32 cellular contexts compared by ENCODE assay signal in the genomic region with DNA sequence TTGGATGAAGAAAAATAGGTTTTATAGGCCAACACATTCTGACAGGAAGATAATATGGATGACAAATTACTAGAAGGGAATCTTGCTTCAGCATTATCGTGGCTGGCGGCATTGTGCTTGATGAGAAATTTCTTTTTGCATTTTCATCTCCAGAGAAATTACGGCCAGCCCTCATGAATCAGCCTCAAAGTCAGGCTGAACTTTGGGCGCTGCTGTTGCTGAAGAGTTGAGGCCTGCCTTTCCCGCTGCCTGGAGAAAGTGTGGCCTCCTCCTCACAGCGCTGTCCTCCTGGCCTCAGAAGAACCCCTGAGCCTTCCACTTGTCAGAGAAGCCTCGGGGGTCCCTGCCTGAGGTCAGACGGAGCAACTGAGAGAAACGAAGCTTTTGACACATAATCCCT.
"Had no signal": no experiment of that assay in that cellular context is flagged by ENCODE, and none has a peak within 500 bp of the region (broad histone marks: within the 10 kb centered on the region; RNA-seq: fewer than 3 reads in every experiment).

No MANE protein-coding gene starts in this region.

- H3K4me3 ChIP-seq: PC-9, SJCRH30, SK-N-MC had no signal

- H3K9me3 ChIP-seq: SJCRH30 had no signal

- H3K4me1 ChIP-seq: SJCRH30 had no signal

- H3K9ac ChIP-seq: KMS-11 had no signal

- H3K36me3 ChIP-seq: SJCRH30 had no signal

- H3K27ac ChIP-seq: KMS-11, PC-9, RWPE1, SJCRH30, SK-N-MC had no signal

- FAIRE-seq: RCC 7860 had no signal

- H3K4me2 ChIP-seq: KMS-11, PC-9 had no signal

- ATAC-seq: Panc1, Right ventricle myocardium inferior, SK-N-SH treated with all-trans-retinoic acid at 6 μM for 48 hours had no signal

- H3K27me3 ChIP-seq: SJCRH30 had no signal

- DNase-seq: Karpas-422, KBM-7, MM.1S, MV-4-11, NCI-H1092, NCI-H1105, NCI-H1417 treated with DMSO at 0.1 percent for 48 hours, NCI-H1436 treated with DMSO at 0.1 percent for 48 hours, NCI-H1694 treated with DMSO at 0.1 percent for 48 hours, NCI-H187 treated with DMSO at 0.1 percent for 48 hours, NCI-H2029, NCI-H2081, NCI-H2171, NCI-H226, NCI-H446 treated with DMSO at 0.1 percent for 48 hours, NCI-H510A, NCI-H524, NCI-H526, NCI-H69, NCI-H748 treated with DMSO at 0.1 percent for 48 hours, NCI-H82, PC-9, SHP77, SIG-M5, SJCRH30 had no signal

- H2AFZ ChIP-seq: PC-9 had no signal
